1 cellular context compared by ENCODE assay signal in the genomic region with DNA sequence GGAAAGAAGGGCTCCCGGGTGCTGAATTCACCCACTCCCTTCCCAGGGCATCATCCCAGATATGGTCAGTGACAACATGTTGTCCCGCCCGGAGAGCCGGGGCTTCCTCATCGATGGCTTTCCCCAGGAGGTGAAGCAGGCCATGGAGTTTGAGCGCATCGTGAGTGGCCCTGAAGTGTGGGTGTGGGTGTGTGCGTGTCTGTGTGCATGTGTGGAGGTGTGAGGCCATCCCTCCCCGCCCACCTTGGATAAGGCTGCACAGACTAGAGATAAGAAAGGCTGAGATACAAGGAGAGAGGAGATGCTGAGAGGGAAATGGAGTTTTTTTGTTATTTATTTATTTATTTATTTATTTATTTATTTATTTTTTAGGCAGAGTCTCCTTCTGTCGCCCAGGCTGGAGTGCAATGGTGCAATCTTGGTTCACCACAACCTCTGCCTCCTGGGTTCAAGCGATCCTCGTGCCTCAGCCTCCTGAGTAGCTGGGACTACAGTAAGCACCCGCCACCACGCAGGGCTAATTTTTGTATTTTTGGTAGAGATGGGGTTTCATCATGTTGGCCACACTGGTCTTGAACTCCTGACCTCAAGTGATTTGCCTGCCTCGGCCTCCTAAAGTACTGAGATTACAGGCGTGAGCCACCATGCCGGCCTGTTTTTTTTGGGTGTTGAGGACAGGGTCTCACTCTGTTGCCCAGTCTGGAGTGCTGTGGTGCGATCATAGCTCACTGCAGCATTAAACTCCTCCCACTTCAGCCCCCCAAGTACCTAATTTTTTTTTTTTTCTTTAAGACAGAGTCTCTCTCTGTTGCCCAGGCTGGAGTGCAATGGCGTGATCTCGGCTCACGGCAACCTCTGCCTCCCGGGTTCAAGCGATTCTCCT.
TF ChIP-seq lines count a peak whose summit lies in the region.

No MANE protein-coding gene starts in this region.

TF ChIP-seq in A549, 52 proteins besides CTCF, POLR2A, EP300 and RAD21:
- peak; percentile 42; the same call in 1 of the 2 replicates for TF ChIP-seq ZC3H11A (IDR thresholded peaks at IDR 0.05)
